ENCODE assay signal across 1 cellular context in the genomic region with DNA sequence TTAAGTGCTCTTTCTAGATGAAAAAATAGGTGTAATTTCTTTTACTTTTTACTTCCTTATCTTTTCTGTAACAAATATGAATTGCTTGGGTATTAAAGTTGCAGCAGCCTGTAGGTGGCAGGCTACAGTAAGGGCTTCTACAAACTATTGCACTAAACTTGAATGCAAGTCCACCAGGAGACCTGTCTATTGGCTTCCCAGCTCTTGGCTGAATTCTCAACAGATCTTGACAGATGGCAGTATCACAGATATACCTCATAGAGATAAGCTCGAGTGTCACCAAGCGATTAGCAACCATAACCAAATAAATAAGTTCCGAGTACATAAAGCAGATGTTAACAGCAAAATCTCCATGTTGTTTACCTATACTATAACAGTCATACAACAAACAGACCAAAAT.
TF ChIP-seq lines count a peak whose summit lies in the region.

No MANE protein-coding gene starts in this region.

TF ChIP-seq in GM23338, 12 proteins besides CTCF, POLR2A, EP300 and RAD21:
- TF ChIP-seq, protein P1, sequence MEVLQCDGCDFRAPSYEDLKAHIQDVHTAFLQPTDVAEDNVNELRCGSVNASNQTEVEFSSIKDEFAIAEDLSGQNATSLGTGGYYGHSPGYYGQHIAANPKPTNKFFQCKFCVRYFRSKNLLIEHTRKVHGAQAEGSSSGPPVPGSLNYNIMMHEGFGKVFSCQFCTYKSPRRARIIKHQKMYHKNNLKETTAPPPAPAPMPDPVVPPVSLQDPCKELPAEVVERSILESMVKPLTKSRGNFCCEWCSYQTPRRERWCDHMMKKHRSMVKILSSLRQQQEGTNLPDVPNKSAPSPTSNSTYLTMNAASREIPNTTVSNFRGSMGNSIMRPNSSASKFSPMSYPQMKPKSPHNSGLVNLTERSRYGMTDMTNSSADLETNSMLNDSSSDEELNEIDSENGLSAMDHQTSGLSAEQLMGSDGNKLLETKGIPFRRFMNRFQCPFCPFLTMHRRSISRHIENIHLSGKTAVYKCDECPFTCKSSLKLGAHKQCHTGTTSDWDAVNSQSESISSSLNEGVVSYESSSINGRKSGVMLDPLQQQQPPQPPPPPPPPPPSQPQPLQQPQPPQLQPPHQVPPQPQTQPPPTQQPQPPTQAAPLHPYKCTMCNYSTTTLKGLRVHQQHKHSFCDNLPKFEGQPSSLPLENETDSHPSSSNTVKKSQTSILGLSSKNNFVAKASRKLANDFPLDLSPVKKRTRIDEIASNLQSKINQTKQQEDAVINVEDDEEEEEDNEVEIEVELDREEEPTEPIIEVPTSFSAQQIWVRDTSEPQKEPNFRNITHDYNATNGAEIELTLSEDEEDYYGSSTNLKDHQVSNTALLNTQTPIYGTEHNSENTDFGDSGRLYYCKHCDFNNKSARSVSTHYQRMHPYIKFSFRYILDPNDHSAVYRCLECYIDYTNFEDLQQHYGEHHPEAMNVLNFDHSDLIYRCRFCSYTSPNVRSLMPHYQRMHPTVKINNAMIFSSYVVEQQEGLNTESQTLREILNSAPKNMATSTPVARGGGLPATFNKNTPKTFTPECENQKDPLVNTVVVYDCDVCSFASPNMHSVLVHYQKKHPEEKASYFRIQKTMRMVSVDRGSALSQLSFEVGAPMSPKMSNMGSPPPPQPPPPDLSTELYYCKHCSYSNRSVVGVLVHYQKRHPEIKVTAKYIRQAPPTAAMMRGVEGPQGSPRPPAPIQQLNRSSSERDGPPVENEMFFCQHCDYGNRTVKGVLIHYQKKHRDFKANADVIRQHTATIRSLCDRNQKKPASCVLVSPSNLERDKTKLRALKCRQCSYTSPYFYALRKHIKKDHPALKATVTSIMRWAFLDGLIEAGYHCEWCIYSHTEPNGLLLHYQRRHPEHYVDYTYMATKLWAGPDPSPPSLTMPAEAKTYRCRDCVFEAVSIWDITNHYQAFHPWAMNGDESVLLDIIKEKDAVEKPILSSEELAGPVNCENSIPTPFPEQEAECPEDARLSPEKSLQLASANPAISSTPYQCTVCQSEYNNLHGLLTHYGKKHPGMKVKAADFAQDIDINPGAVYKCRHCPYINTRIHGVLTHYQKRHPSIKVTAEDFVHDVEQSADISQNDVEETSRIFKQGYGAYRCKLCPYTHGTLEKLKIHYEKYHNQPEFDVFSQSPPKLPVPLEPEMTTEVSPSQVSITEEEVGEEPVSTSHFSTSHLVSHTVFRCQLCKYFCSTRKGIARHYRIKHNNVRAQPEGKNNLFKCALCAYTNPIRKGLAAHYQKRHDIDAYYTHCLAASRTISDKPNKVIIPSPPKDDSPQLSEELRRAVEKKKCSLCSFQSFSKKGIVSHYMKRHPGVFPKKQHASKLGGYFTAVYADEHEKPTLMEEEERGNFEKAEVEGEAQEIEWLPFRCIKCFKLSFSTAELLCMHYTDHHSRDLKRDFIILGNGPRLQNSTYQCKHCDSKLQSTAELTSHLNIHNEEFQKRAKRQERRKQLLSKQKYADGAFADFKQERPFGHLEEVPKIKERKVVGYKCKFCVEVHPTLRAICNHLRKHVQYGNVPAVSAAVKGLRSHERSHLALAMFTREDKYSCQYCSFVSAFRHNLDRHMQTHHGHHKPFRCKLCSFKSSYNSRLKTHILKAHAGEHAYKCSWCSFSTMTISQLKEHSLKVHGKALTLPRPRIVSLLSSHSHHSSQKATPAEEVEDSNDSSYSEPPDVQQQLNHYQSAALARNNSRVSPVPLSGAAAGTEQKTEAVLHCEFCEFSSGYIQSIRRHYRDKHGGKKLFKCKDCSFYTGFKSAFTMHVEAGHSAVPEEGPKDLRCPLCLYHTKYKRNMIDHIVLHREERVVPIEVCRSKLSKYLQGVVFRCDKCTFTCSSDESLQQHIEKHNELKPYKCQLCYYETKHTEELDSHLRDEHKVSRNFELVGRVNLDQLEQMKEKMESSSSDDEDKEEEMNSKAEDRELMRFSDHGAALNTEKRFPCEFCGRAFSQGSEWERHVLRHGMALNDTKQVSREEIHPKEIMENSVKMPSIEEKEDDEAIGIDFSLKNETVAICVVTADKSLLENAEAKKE (CRISPR knock-in tag; IDR thresholded peaks at IDR 0.05), result no peak
- no peak for TF ChIP-seq STAT1 (IDR thresholded peaks at IDR 0.05; ENCODE audit: unreplicated experiment)
- TF ChIP-seq EZH2 (IDR thresholded peaks at IDR 0.05; ENCODE audit: low read depth, unreplicated experiment), result no peak
- no peak for TF ChIP-seq ZNF114 (CRISPR knock-in tag; IDR thresholded peaks at IDR 0.05)
- TF ChIP-seq CREB1 (CRISPR knock-in tag; IDR thresholded peaks at IDR 0.05; ENCODE audit: low read depth), result no peak
- TF ChIP-seq EZH2phosphoT487 (IDR thresholded peaks at IDR 0.05; ENCODE audit: unreplicated experiment), result no peak
- TF ChIP-seq, protein P2, sequence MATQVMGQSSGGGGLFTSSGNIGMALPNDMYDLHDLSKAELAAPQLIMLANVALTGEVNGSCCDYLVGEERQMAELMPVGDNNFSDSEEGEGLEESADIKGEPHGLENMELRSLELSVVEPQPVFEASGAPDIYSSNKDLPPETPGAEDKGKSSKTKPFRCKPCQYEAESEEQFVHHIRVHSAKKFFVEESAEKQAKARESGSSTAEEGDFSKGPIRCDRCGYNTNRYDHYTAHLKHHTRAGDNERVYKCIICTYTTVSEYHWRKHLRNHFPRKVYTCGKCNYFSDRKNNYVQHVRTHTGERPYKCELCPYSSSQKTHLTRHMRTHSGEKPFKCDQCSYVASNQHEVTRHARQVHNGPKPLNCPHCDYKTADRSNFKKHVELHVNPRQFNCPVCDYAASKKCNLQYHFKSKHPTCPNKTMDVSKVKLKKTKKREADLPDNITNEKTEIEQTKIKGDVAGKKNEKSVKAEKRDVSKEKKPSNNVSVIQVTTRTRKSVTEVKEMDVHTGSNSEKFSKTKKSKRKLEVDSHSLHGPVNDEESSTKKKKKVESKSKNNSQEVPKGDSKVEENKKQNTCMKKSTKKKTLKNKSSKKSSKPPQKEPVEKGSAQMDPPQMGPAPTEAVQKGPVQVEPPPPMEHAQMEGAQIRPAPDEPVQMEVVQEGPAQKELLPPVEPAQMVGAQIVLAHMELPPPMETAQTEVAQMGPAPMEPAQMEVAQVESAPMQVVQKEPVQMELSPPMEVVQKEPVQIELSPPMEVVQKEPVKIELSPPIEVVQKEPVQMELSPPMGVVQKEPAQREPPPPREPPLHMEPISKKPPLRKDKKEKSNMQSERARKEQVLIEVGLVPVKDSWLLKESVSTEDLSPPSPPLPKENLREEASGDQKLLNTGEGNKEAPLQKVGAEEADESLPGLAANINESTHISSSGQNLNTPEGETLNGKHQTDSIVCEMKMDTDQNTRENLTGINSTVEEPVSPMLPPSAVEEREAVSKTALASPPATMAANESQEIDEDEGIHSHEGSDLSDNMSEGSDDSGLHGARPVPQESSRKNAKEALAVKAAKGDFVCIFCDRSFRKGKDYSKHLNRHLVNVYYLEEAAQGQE (IDR thresholded peaks at IDR 0.05; ENCODE audit: unreplicated experiment), result no peak
TF ChIP-seq in GM23338: peak in this region for 0.
